20 cellular contexts compared by ENCODE assay signal in genomic region chr13:32247887-32248286, GRCh38.
DNase-seq lines count a peak whose midpoint lies in the region; ATAC-seq and TF ChIP-seq lines count a peak whose summit lies in the region.
"Had no signal": no experiment of that assay in that cellular context is flagged by ENCODE, and none has a peak within 500 bp of the region (broad histone marks: within the 10 kb centered on the region; RNA-seq: fewer than 3 reads in every experiment).

No MANE protein-coding gene starts in this region.

- no peak for TF ChIP-seq EP300 in gastroesophageal sphincter (IDR thresholded peaks at IDR 0.05)

- H3K9me3 ChIP-seq in MM.1S (replicated peaks; ENCODE audit: insufficient read depth, low read length) (no peaks in the 10 kb centered on the region), gastroesophageal sphincter (no peaks in the 10 kb centered on the region)
- H3K9me3 ChIP-seq: ascending aorta, SJSA1 had no signal

- H3K36me3 ChIP-seq in MM.1S (replicated peaks; ENCODE audit: insufficient read depth, low read length) = no peaks in the 10 kb centered on the region
- H3K36me3 ChIP-seq in gastroesophageal sphincter = peaks cover 0 to 20% of the 10 kb centered on the region in 2 donors
- H3K36me3 ChIP-seq: SJSA1 had no signal

- no peaks in the 10 kb centered on the region for H3K9me2 ChIP-seq in MM.1S (replicated peaks; ENCODE audit: insufficient read depth, low read length)

- H2AFZ ChIP-seq in MM.1S (ENCODE audit: low read length) = 0 out of 2 replicates have a peak overlapping the region, but pooled peaks have one; percentile 27

- H3F3A ChIP-seq in MM.1S (ENCODE audit: insufficient read depth, low read length) = 0 out of 2 replicates have a peak, but pooled peaks cover 9% of the 10 kb centered on the region

- H3K27me3 ChIP-seq in MM.1S (replicated peaks; ENCODE audit: insufficient read depth, low read length) (no peaks in the 10 kb centered on the region), gastroesophageal sphincter (no peaks in the 10 kb centered on the region)
- H3K27me3 ChIP-seq: ascending aorta, SJSA1 had no signal

- H3K4me1 ChIP-seq in MM.1S (ENCODE audit: low read length) (peaks cover 23% of the 10 kb centered on the region), gastroesophageal sphincter (peaks cover 10 to 38% (median 11%) of the 10 kb centered on the region in 3 donors)

- no peaks in the 10 kb centered on the region for H4K20me1 ChIP-seq in MM.1S (ENCODE audit: insufficient read depth, low read length)

- DNase-seq in GM12865 (ENCODE audit: low read depth) (peak; percentile 29), MM.1S (peak; percentile 22), middle frontal gyrus (ENCODE audit: extremely low spot score, low spot score) (no peak)
- DNase-seq: activated CD4-positive, alpha-beta T cell treated with anti-CD3 and anti-CD28 coated beads for 48 hours; CD4-positive, CD25-positive, alpha-beta regulatory T cell; Karpas-422; NCI-H1105 treated with DMSO at 0.1 percent for 48 hours; NCI-H2081 treated with DMSO at 0.1 percent for 48 hours; NK-92 treated with Interleukin-12 subunit alpha and Interleukin-12 subunit beta, amount 100 ng/mL, for 24 hours; posterior cingulate gyrus; stimulated activated CD4-positive, alpha-beta T cell treated with anti-CD3 and anti-CD28 coated beads, Interleukin-1b, Interleukin-23, amount 100 ng/mL, for 48 hours; substantia nigra had no signal

- H3K4me2 ChIP-seq in MM.1S (ENCODE audit: low read depth, low read length) = peak overlapping the region; percentile 43; the same call in 1 of the 2 replicates

- no peak overlapping the region; the same call in 1 of the 2 replicates for H3K9ac ChIP-seq in MM.1S (ENCODE audit: low read length)

- 0% methylated on average over 1 of the region's 1 CpG; no CpG with 5 or more reads in 1 of the 2 donors for WGBS in gastroesophageal sphincter (ENCODE audit: low coverage in 1 of 2), 2 donors

- H3K4me3 ChIP-seq in GM12865 (ENCODE audit: low read depth, low read length) (no peak overlapping the region), MM.1S (ENCODE audit: low read length) (no peak overlapping the region), gastroesophageal sphincter (no peak overlapping the region)
- H3K4me3 ChIP-seq: ascending aorta, SJSA1, skin epidermis had no signal

- TF ChIP-seq POLR2A in gastroesophageal sphincter (IDR thresholded peaks at IDR 0.05) = no peak

- ATAC-seq in GM21367 (IDR thresholded peaks at IDR 0.05; ENCODE audit: unreplicated experiment) (peak; percentile 41), gastroesophageal sphincter (no peak), HG03342 (IDR thresholded peaks at IDR 0.05; ENCODE audit: unreplicated experiment) (no peak), GM21526 (IDR thresholded peaks at IDR 0.05; ENCODE audit: low FRiP score, unreplicated experiment) (no peak)
- ATAC-seq: Panc1 had no signal

- no peak for TF ChIP-seq CTCF in GM12865 (IDR thresholded peaks at IDR 0.05; ENCODE audit: insufficient read depth, low read depth, low read length, missing control alignments)
- no peak for TF ChIP-seq CTCF in MM.1S (IDR thresholded peaks at IDR 0.05; ENCODE audit: low read length)
- TF ChIP-seq CTCF in gastroesophageal sphincter (IDR thresholded peaks at IDR 0.05) = no peak

- peak overlapping the region; percentile 56; the same call in 1 of the 2 replicates for H3K27ac ChIP-seq in MM.1S (ENCODE audit: low read length)
- H3K27ac ChIP-seq in gastroesophageal sphincter = peak overlapping the region; percentile 18 to 38 (median 32)
- H3K27ac ChIP-seq: SJSA1, skin epidermis had no signal

- H3K79me2 ChIP-seq in MM.1S (ENCODE audit: low read length) = no peaks in the 10 kb centered on the region
